14 cellular contexts compared by ENCODE assay signal in genomic region chr10:50582061-50582460, GRCh38.
"Had no signal": no experiment of that assay in that cellular context is flagged by ENCODE, and none has a peak within 500 bp of the region (broad histone marks: within the 10 kb centered on the region; RNA-seq: fewer than 3 reads in every experiment).

No MANE protein-coding gene starts in this region.

- H3K27me3 ChIP-seq: esophagus squamous epithelium, hepatocyte had no signal

- H3K27me3 Mint-ChIP-seq: activated CD4-positive, alpha-beta T cell treated with anti-CD3 and anti-CD28 coated beads, Interleukin-2, amount 10 ng/mL, durations not matched to agents 7 days and 5 days; activated naive CD8-positive, alpha-beta T cell; stimulated activated naive B cell treated with anti-CD40 and anti-IgM and Interleukin-4, amounts not matched to agents 10 μg/mL and 1 μg/mL and 100 μg/mL, for 72 hours; T-cell had no signal

- H2AFZ ChIP-seq: hepatocyte had no signal

- H3K4me3 ChIP-seq: esophagus squamous epithelium, hepatocyte, lung had no signal

- DNase-seq: activated CD4-positive, alpha-beta T cell treated with anti-CD3 and anti-CD28 coated beads, Interleukin-2, amount 10 ng/mL, durations not matched to agents 7 days and 5 days; activated CD8-positive, alpha-beta memory T cell treated with anti-CD3 and anti-CD28 coated beads for 24 hours; activated CD8-positive, alpha-beta memory T cell treated with anti-CD3 and anti-CD28 coated beads, Interleukin-2, amount 50 U/mL, for 48 hours; dermis blood vessel endothelial cell; effector memory CD4-positive, alpha-beta T cell; esophagus squamous epithelium; midbrain; nucleus accumbens; stimulated activated naive B cell treated with anti-CD40 and anti-IgM and Interleukin-4, amounts not matched to agents 10 μg/mL and 1 μg/mL and 100 μg/mL, for 72 hours; T-cell had no signal

- H3K9me3 Mint-ChIP-seq: activated CD4-positive, alpha-beta T cell treated with anti-CD3 and anti-CD28 coated beads, Interleukin-2, amount 10 ng/mL, durations not matched to agents 7 days and 5 days; nephron; stimulated activated naive B cell treated with anti-CD40 and anti-IgM and Interleukin-4, amounts not matched to agents 10 μg/mL and 1 μg/mL and 100 μg/mL, for 72 hours; T-cell had no signal

- ATAC-seq: stimulated activated naive B cell treated with anti-CD40 and anti-IgM and Interleukin-4, amounts not matched to agents 10 μg/mL and 1 μg/mL and 100 μg/mL, for 72 hours; T-cell had no signal

- H3K27ac Mint-ChIP-seq: activated CD4-positive, alpha-beta T cell treated with anti-CD3 and anti-CD28 coated beads, Interleukin-2, amount 10 ng/mL, durations not matched to agents 7 days and 5 days; activated naive CD8-positive, alpha-beta T cell; nephron; stimulated activated naive B cell treated with anti-CD40 and anti-IgM and Interleukin-4, amounts not matched to agents 10 μg/mL and 1 μg/mL and 100 μg/mL, for 72 hours; T-cell had no signal

- H3K27ac ChIP-seq: hepatocyte had no signal

- H3K4me2 ChIP-seq: hepatocyte had no signal

- H3K9me3 ChIP-seq: esophagus squamous epithelium had no signal

- H3K4me3 Mint-ChIP-seq: activated CD4-positive, alpha-beta T cell treated with anti-CD3 and anti-CD28 coated beads, Interleukin-2, amount 10 ng/mL, durations not matched to agents 7 days and 5 days; activated naive CD8-positive, alpha-beta T cell; nephron; stimulated activated naive B cell treated with anti-CD40 and anti-IgM and Interleukin-4, amounts not matched to agents 10 μg/mL and 1 μg/mL and 100 μg/mL, for 72 hours; T-cell had no signal
